Comparison of ENCODE assay signal across 28 cellular contexts in genomic region chr2:188207554-188207953, GRCh38.
"Had no signal": no experiment of that assay in that cellular context is flagged by ENCODE, and none has a peak within 500 bp of the region (broad histone marks: within the 10 kb centered on the region; RNA-seq: fewer than 3 reads in every experiment).

No MANE protein-coding gene starts in this region.

- DNase-seq: cortex of kidney; dorsolateral prefrontal cortex; effector CD8-positive, alpha-beta T cell; heart left ventricle; hypothalamus; kidney; left cardiac atrium; left ventricle myocardium inferior; lower lobe of right lung; midbrain; nucleus accumbens; ovary; stimulated activated CD4-positive, alpha-beta T cell treated with anti-CD3 and anti-CD28 coated beads, Interleukin-4, amount 100 ng/mL, for 1 hour; stimulated activated CD8-positive, alpha-beta memory T cell treated with anti-CD3 and anti-CD28 coated beads, Interleukin-4, amount 100 ng/mL, for 48 hours; stimulated activated naive CD8-positive, alpha-beta T cell treated with anti-CD3 and anti-CD28 coated beads, Interleukin-15, Interleukin-2, amounts not matched to agents 100 U/mL and 50 U/mL, for 24 hours; tibial artery; upper lobe of left lung; uterus had no signal

- H3K27me3 Mint-ChIP-seq: memory B cell; natural killer cell treated with Interleukin-12 subunit alpha and Interleukin-12 subunit beta and Interleukin-15 and Interleukin-18, amount 100 ng/mL, for 72 hours had no signal

- H3K27ac ChIP-seq: dorsolateral prefrontal cortex, heart left ventricle, left ventricle myocardium inferior, lower lobe of right lung, neural progenitor cell, ovary, right atrium auricular region, suprapubic skin, tibial artery, upper lobe of left lung, uterus had no signal

- H3K4me3 ChIP-seq: dorsolateral prefrontal cortex, heart left ventricle, left ventricle myocardium inferior, lower lobe of right lung, neural progenitor cell, ovary, right atrium auricular region, smooth muscle cell, suprapubic skin, tibial artery, upper lobe of left lung, uterus had no signal

- H3K36me3 Mint-ChIP-seq: memory B cell; natural killer cell treated with Interleukin-12 subunit alpha and Interleukin-12 subunit beta and Interleukin-15 and Interleukin-18, amount 100 ng/mL, for 72 hours; neural progenitor cell; stimulated activated effector memory CD8-positive, alpha-beta T cell treated with anti-CD3 and anti-CD28 coated beads, Interleukin-12 subunit alpha, Interleukin-12 subunit beta, amount 100 ng/mL, for 72 hours had no signal

- H3K36me3 ChIP-seq: heart left ventricle, left ventricle myocardium inferior, lower lobe of right lung, neural progenitor cell, ovary, right atrium auricular region, suprapubic skin, tibial artery, upper lobe of left lung, uterus had no signal

- FAIRE-seq: endometrium, frontal cortex, kidney had no signal

- ATAC-seq: esophagus mucosa; heart left ventricle; left cardiac atrium; lower lobe of right lung; natural killer cell treated with Interleukin-12 subunit alpha and Interleukin-12 subunit beta and Interleukin-15 and Interleukin-18, amount 100 ng/mL, for 72 hours; stimulated activated effector memory CD8-positive, alpha-beta T cell treated with anti-CD3 and anti-CD28 coated beads, Interleukin-12 subunit alpha, Interleukin-12 subunit beta, amount 100 ng/mL, for 72 hours; stimulated activated naive CD8-positive, alpha-beta T cell treated with anti-CD3 and anti-CD28 coated beads, Interleukin-15, Interleukin-2, amounts not matched to agents 100 U/mL and 50 U/mL, for 24 hours had no signal

- H3K4me1 ChIP-seq: heart left ventricle, left ventricle myocardium inferior, lower lobe of right lung, neural progenitor cell, right atrium auricular region, suprapubic skin, tibial artery, upper lobe of left lung, uterus had no signal

- H3K4me2 ChIP-seq: neural progenitor cell, smooth muscle cell had no signal

- H3K4me3 Mint-ChIP-seq: memory B cell; natural killer cell treated with Interleukin-12 subunit alpha and Interleukin-12 subunit beta and Interleukin-15 and Interleukin-18, amount 100 ng/mL, for 72 hours; neural progenitor cell; stimulated activated effector memory CD8-positive, alpha-beta T cell treated with anti-CD3 and anti-CD28 coated beads, Interleukin-12 subunit alpha, Interleukin-12 subunit beta, amount 100 ng/mL, for 72 hours had no signal

- H3K27ac Mint-ChIP-seq: memory B cell; natural killer cell treated with Interleukin-12 subunit alpha and Interleukin-12 subunit beta and Interleukin-15 and Interleukin-18, amount 100 ng/mL, for 72 hours; neural progenitor cell; stimulated activated effector memory CD8-positive, alpha-beta T cell treated with anti-CD3 and anti-CD28 coated beads, Interleukin-12 subunit alpha, Interleukin-12 subunit beta, amount 100 ng/mL, for 72 hours had no signal

- H3K27me3 ChIP-seq: dorsolateral prefrontal cortex, heart left ventricle, neural progenitor cell, ovary, right atrium auricular region, suprapubic skin, tibial artery, upper lobe of left lung, uterus had no signal

- H3K9me3 Mint-ChIP-seq: neural progenitor cell had no signal

- H2AFZ ChIP-seq: neural progenitor cell had no signal

- H3K4me1 Mint-ChIP-seq: memory B cell; neural progenitor cell; stimulated activated effector memory CD8-positive, alpha-beta T cell treated with anti-CD3 and anti-CD28 coated beads, Interleukin-12 subunit alpha, Interleukin-12 subunit beta, amount 100 ng/mL, for 72 hours had no signal
